Comparison of ENCODE assay signal across 1 cellular context in genomic region chr13:112067121-112067741, GRCh38.
TF ChIP-seq lines count a peak whose summit lies in the region.

TSS of gene SOX1 (plus strand) at chr13:112067149. CDS start at chr13:112067659, 510 bp downstream.

TF ChIP-seq in H1, 55 proteins besides CTCF, POLR2A, EP300 and RAD21 (continued from another document):
- TF ChIP-seq MAFK (IDR thresholded peaks at IDR 0.05; ENCODE audit: low read depth, low read length) (no peak), RBBP5 (IDR thresholded peaks at IDR 0.05; ENCODE audit: borderline replicate concordance, low read depth, low read length) (no peak), BACH1 (IDR thresholded peaks at IDR 0.05; ENCODE audit: low read length) (no peak), TBP (IDR thresholded peaks at IDR 0.05; ENCODE audit: low read depth, low read length) (peak; percentile 62; the same call in 1 of the 2 replicates), RNF2 (IDR thresholded peaks at IDR 0.05; ENCODE audit: borderline replicate concordance, low read depth, low read length, missing control alignments, poor library complexity, severe bottlenecking) (peak; percentile 59), CTBP2 (IDR thresholded peaks at IDR 0.05; ENCODE audit: borderline replicate concordance, insufficient read depth, insufficient read length, low read length) (peak; percentile 19), BCL11A (IDR thresholded peaks at IDR 0.05; ENCODE audit: low read depth in 2 of 2, low read length in 2 of 2) (no peak), JUND (IDR thresholded peaks at IDR 0.05; ENCODE audit: low read length) (no peak), HDAC2 (IDR thresholded peaks at IDR 0.05; ENCODE audit: borderline replicate concordance in 1 of 2, low read depth in 2 of 2, low read length in 2 of 2) (no peak), SP1 (IDR thresholded peaks at IDR 0.05; ENCODE audit: low read depth, low read length) (no peak), KDM1A (IDR thresholded peaks at IDR 0.05; ENCODE audit: borderline replicate concordance, low read length) (no peak), SAP30 (IDR thresholded peaks at IDR 0.05; ENCODE audit: insufficient read depth, insufficient replicate concordance, low read length) (no peak), MAX (IDR thresholded peaks at IDR 0.05) (peak; percentile 89), JUN (IDR thresholded peaks at IDR 0.05; ENCODE audit: low read depth, low read length) (no peak), ASH2L (IDR thresholded peaks at IDR 0.05; ENCODE audit: low read length) (no peak), E2F6 (IDR thresholded peaks at IDR 0.05) (peak; percentile 68; the same call in 1 of the 2 replicates), TEAD4 (IDR thresholded peaks at IDR 0.05; ENCODE audit: low read depth, low read length) (no peak), EGR1 (IDR thresholded peaks at IDR 0.05; ENCODE audit: borderline replicate concordance, low read depth, low read length) (no peak), POU5F1 (IDR thresholded peaks at IDR 0.05; ENCODE audit: low read depth, low read length) (no peak), POLR2AphosphoS5 (IDR thresholded peaks at IDR 0.05; ENCODE audit: low read depth, low read length) (no peak)
TF ChIP-seq in H1: peak in this region for 9.
